Comparison of ENCODE assay signal across 1 cellular context in the genomic region with DNA sequence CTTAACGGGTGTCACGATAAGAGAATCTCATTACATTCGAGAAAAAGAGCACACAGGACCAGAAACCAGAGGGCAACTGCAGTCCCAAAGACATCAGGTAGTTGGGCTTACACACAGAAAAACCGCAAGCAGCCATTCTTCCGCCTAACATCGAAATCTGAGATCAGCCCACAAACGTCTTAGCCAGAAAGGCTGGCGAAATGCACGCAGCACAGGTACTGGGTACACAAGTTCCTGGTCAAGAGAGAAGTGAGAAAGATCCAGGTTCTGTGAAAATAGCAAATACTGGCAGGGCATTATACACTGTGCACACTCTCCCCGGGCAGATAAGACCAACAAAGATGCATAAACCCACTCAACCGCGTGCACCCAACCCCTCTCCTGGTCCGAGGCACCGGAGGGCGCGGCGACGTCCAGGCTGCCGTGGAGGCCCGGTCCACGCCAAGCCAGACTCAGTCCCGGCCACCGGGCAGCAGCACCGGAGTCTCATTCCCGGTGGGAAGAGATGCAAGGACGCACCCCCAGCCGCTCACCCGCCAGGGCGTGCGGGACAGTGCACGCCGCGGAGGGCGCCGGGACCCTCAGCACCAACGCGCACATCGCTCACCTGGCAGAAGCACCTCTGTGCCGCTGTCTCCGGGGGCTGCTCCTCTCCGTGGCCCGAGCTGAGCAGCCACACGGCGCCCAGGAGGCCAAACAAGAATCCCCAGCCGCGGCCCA.
A peak's percentile ranks its signal among the peaks of the same experiment; 100 is the strongest.
TF ChIP-seq lines count a peak whose summit lies in the region.

No MANE protein-coding gene starts in this region.

TF ChIP-seq in HepG2, 621 proteins besides CTCF, POLR2A, EP300 and RAD21 (continues in another document):
- TF ChIP-seq ELF1 (CRISPR knock-in tag; IDR thresholded peaks at IDR 0.05) (peak; percentile 18; the same call in 1 of the 2 replicates), KDM4B (CRISPR knock-in tag; IDR thresholded peaks at IDR 0.05) (0 out of 2 replicates have a peak, but pooled peaks have one; percentile 17), ZNF768 (CRISPR knock-in tag; IDR thresholded peaks at IDR 0.05) (0 out of 2 replicates have a peak, but pooled peaks have one; percentile 31), FOXK1 (CRISPR knock-in tag; IDR thresholded peaks at IDR 0.05; ENCODE audit: borderline replicate concordance, low read depth) (peak; percentile 11; the same call in 1 of the 2 replicates), ZNF841 (CRISPR knock-in tag; IDR thresholded peaks at IDR 0.05; ENCODE audit: borderline replicate concordance) (0 out of 2 replicates have a peak, but pooled peaks have one; percentile 14), ZNF550 (CRISPR knock-in tag; IDR thresholded peaks at IDR 0.05; ENCODE audit: borderline replicate concordance) (peak; percentile 59; the same call in 1 of the 2 replicates), SRY (CRISPR knock-in tag; IDR thresholded peaks at IDR 0.05) (peak; percentile 81; the same call in 1 of the 2 replicates), ZNF317 (CRISPR knock-in tag; IDR thresholded peaks at IDR 0.05) (0 out of 2 replicates have a peak, but pooled peaks have one; percentile 10), KMT2A (CRISPR knock-in tag; IDR thresholded peaks at IDR 0.05) (peak; percentile 92), PBX3 (CRISPR knock-in tag; IDR thresholded peaks at IDR 0.05; ENCODE audit: borderline replicate concordance) (0 out of 2 replicates have a peak, but pooled peaks have one; percentile 62), THAP7 (CRISPR knock-in tag; IDR thresholded peaks at IDR 0.05) (0 out of 2 replicates have a peak, but pooled peaks have one; percentile 28), ZNF343 (CRISPR knock-in tag; IDR thresholded peaks at IDR 0.05) (0 out of 2 replicates have a peak, but pooled peaks have one; percentile 70), KLF6 (CRISPR knock-in tag; IDR thresholded peaks at IDR 0.05) (0 out of 2 replicates have a peak, but pooled peaks have one; percentile 32), ZNF724P (CRISPR knock-in tag; IDR thresholded peaks at IDR 0.05; ENCODE audit: borderline replicate concordance) (peak; percentile 80; the same call in 1 of the 2 replicates), CBX2 (IDR thresholded peaks at IDR 0.05; ENCODE audit: low read depth, low read length) (no peak), CBX2 (CRISPR knock-in tag; IDR thresholded peaks at IDR 0.05; ENCODE audit: low read depth) (no peak), AKAP8 (CRISPR knock-in tag; IDR thresholded peaks at IDR 0.05) (0 out of 2 replicates have a peak, but pooled peaks have one; percentile 25), ZBTB25 (CRISPR knock-in tag; IDR thresholded peaks at IDR 0.05) (peak; percentile 24; the same call in 1 of the 2 replicates), TRIM24 (CRISPR knock-in tag; IDR thresholded peaks at IDR 0.05) (no peak), SP4 (CRISPR knock-in tag; IDR thresholded peaks at IDR 0.05) (no peak), ZFYVE20 (CRISPR knock-in tag; IDR thresholded peaks at IDR 0.05; ENCODE audit: borderline replicate concordance, low read depth) (no peak), TAF1 (CRISPR knock-in tag; IDR thresholded peaks at IDR 0.05) (0 out of 2 replicates have a peak, but pooled peaks have one; percentile 40), BRD4 (CRISPR knock-in tag; IDR thresholded peaks at IDR 0.05) (peak; percentile 61; the same call in 1 of the 2 replicates), SAFB2 (CRISPR knock-in tag; IDR thresholded peaks at IDR 0.05; ENCODE audit: borderline replicate concordance, low read depth) (peak; percentile 39; the same call in 1 of the 2 replicates), PHF8 (CRISPR knock-in tag; IDR thresholded peaks at IDR 0.05) (peak; percentile 81), HDAC1 (CRISPR knock-in tag; IDR thresholded peaks at IDR 0.05) (peak; percentile 57), ZHX2 (IDR thresholded peaks at IDR 0.05; ENCODE audit: low read depth) (no peak), ZHX2 (CRISPR knock-in tag; IDR thresholded peaks at IDR 0.05; ENCODE audit: borderline replicate concordance) (0 out of 2 replicates have a peak, but pooled peaks have one; percentile 29), ZBTB42 (CRISPR knock-in tag; IDR thresholded peaks at IDR 0.05) (peak; percentile 86), ZKSCAN8 (CRISPR knock-in tag; IDR thresholded peaks at IDR 0.05; ENCODE audit: borderline replicate concordance) (0 out of 2 replicates have a peak, but pooled peaks have one; percentile 35), MIER2 (CRISPR knock-in tag; IDR thresholded peaks at IDR 0.05) (no peak), ZNF264 (CRISPR knock-in tag; IDR thresholded peaks at IDR 0.05) (0 out of 2 replicates have a peak, but pooled peaks have one; percentile 10), CBFB (CRISPR knock-in tag; IDR thresholded peaks at IDR 0.05) (peak; percentile 16; the same call in 1 of the 2 replicates), LCORL (IDR thresholded peaks at IDR 0.05) (no peak), LCORL (CRISPR knock-in tag; IDR thresholded peaks at IDR 0.05) (peak; percentile 35; the same call in 1 of the 2 replicates), ZNF446 (CRISPR knock-in tag; IDR thresholded peaks at IDR 0.05) (no peak), ZSCAN31 (CRISPR knock-in tag; IDR thresholded peaks at IDR 0.05; ENCODE audit: low read depth) (peak; percentile 85; the same call in 1 of the 2 replicates), NR1H2 (CRISPR knock-in tag; IDR thresholded peaks at IDR 0.05; ENCODE audit: borderline replicate concordance, low read depth) (0 out of 2 replicates have a peak, but pooled peaks have one; percentile 68), TFE3 (CRISPR knock-in tag; IDR thresholded peaks at IDR 0.05) (peak; percentile 10; the same call in 1 of the 2 replicates), ZNF737 (CRISPR knock-in tag; IDR thresholded peaks at IDR 0.05; ENCODE audit: borderline replicate concordance) (peak; percentile 72), ZBTB14 (CRISPR knock-in tag; IDR thresholded peaks at IDR 0.05) (peak; percentile 19; the same call in 1 of the 2 replicates)
- TF ChIP-seq, protein P1, sequence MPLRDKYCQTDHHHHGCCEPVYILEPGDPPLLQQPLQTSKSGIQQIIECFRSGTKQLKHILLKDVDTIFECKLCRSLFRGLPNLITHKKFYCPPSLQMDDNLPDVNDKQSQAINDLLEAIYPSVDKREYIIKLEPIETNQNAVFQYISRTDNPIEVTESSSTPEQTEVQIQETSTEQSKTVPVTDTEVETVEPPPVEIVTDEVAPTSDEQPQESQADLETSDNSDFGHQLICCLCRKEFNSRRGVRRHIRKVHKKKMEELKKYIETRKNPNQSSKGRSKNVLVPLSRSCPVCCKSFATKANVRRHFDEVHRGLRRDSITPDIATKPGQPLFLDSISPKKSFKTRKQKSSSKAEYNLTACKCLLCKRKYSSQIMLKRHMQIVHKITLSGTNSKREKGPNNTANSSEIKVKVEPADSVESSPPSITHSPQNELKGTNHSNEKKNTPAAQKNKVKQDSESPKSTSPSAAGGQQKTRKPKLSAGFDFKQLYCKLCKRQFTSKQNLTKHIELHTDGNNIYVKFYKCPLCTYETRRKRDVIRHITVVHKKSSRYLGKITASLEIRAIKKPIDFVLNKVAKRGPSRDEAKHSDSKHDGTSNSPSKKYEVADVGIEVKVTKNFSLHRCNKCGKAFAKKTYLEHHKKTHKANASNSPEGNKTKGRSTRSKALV (CRISPR knock-in tag; IDR thresholded peaks at IDR 0.05), result 0 out of 2 replicates have a peak, but pooled peaks have one; percentile 35
- TF ChIP-seq, protein P2, sequence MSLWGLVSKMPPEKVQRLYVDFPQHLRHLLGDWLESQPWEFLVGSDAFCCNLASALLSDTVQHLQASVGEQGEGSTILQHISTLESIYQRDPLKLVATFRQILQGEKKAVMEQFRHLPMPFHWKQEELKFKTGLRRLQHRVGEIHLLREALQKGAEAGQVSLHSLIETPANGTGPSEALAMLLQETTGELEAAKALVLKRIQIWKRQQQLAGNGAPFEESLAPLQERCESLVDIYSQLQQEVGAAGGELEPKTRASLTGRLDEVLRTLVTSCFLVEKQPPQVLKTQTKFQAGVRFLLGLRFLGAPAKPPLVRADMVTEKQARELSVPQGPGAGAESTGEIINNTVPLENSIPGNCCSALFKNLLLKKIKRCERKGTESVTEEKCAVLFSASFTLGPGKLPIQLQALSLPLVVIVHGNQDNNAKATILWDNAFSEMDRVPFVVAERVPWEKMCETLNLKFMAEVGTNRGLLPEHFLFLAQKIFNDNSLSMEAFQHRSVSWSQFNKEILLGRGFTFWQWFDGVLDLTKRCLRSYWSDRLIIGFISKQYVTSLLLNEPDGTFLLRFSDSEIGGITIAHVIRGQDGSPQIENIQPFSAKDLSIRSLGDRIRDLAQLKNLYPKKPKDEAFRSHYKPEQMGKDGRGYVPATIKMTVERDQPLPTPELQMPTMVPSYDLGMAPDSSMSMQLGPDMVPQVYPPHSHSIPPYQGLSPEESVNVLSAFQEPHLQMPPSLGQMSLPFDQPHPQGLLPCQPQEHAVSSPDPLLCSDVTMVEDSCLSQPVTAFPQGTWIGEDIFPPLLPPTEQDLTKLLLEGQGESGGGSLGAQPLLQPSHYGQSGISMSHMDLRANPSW (CRISPR knock-in tag; IDR thresholded peaks at IDR 0.05; ENCODE audit: borderline replicate concordance), result no peak
